ENCODE assay signal across 12 cellular contexts in genomic region chr7:4665661-4666060, GRCh38. TPM values are rescaled to one million over a fixed set of nuclear protein-coding genes. Genes with fewer than 3 reads are reported as not detected.
A peak's percentile ranks its signal among the peaks of the same experiment; 100 is the strongest.
DNase-seq lines count a peak whose midpoint lies in the region; ATAC-seq and TF ChIP-seq lines count a peak whose summit lies in the region.
"Had no signal": no experiment of that assay in that cellular context is flagged by ENCODE, and none has a peak within 500 bp of the region (broad histone marks: within the 10 kb centered on the region; RNA-seq: fewer than 3 reads in every experiment).

No MANE protein-coding gene starts in this region.

- intact Hi-C loops in left ventricle myocardium inferior (cut with micrococcal nuclease): no loop called here
- intact Hi-C loops in cardiac septum (cut with DNase I): no loop called here
- intact Hi-C loops in aorta (cut with DNase I): no loop called here

- H3K27me3 ChIP-seq in left ventricle myocardium inferior (ENCODE audit: low read depth) (no peaks in the 10 kb centered on the region), aorta (ENCODE audit: control insufficient read depth in 1 of 2, insufficient read depth in 2 of 2, low read length in 1 of 2) (no peaks in the 10 kb centered on the region)
- H3K27me3 ChIP-seq: adrenal gland, BLaER1, heart right ventricle had no signal

- WGBS in aorta, 2 donors: 2 to 5% methylated on average over 2 of the region's 2 CpGs

- TF ChIP-seq CTCF in left ventricle myocardium inferior (IDR thresholded peaks at IDR 0.05; ENCODE audit: borderline replicate concordance) (no peak), astrocyte of the cerebellum (IDR thresholded peaks at IDR 0.05; ENCODE audit: low read depth, low read length, missing control alignments) (no peak)

- no peaks in the 10 kb centered on the region for H3K36me3 ChIP-seq in left ventricle myocardium inferior
- H3K36me3 ChIP-seq in aorta (ENCODE audit: control insufficient read depth in 1 of 2, insufficient read depth in 2 of 2, low read length in 1 of 2): no peaks in the 10 kb centered on the region
- H3K36me3 ChIP-seq: adrenal gland, BLaER1, heart right ventricle had no signal

- H3K4me1 ChIP-seq in left ventricle myocardium inferior: peaks cover 12% of the 10 kb centered on the region
- no peaks in the 10 kb centered on the region for H3K4me1 ChIP-seq in aorta (ENCODE audit: control insufficient read depth in 1 of 2, insufficient read depth in 2 of 2, low read length in 2 of 2)
- H3K4me1 ChIP-seq: adrenal gland had no signal

- H3K27ac ChIP-seq in left ventricle myocardium inferior (replicated peaks) (peak overlapping the region; percentile 36), aorta (ENCODE audit: low read depth in 1 of 2, low read length in 2 of 2) (peak overlapping the region in 1 of 2 donors; percentile 49)
- H3K27ac ChIP-seq: BLaER1 had no signal

- in situ Hi-C loops in astrocyte of the cerebellum (cut with HindIII; ENCODE audit: low sequenced_read_pairs): no loop called here

- no peak for DNase-seq in left ventricle myocardium inferior
- DNase-seq in cardiac septum (ENCODE audit: low spot score): no peak
- DNase-seq in astrocyte of the cerebellum (ENCODE audit: low read depth): peak; percentile 97
- DNase-seq in kidney glomerular epithelial cell (lab: John Stamatoyannopoulos, UW): peak; percentile 95
- DNase-seq in aorta: no peak
- no peak for DNase-seq in NCI-H82 (lab: John Stamatoyannopoulos, UW)
- DNase-seq: adrenal gland, heart right ventricle, NCI-H2107 had no signal

- H3K9me3 ChIP-seq in left ventricle myocardium inferior (replicated peaks) (peaks cover under 1% of the 10 kb centered on the region), aorta (ENCODE audit: control insufficient read depth, low read length) (no peaks in the 10 kb centered on the region)
- H3K9me3 ChIP-seq: adrenal gland had no signal

- ATAC-seq in aorta (ENCODE audit: low FRiP score) (peak; percentile 57), GM21786 (IDR thresholded peaks at IDR 0.05; ENCODE audit: unreplicated experiment) (no peak), HG02623 (IDR thresholded peaks at IDR 0.05; ENCODE audit: unreplicated experiment) (no peak)

- no peak overlapping the region for H3K4me3 ChIP-seq in left ventricle myocardium inferior
- no peak overlapping the region for H3K4me3 ChIP-seq in astrocyte of the cerebellum (ENCODE audit: low read depth, low read length)
- no peak overlapping the region for H3K4me3 ChIP-seq in aorta (ENCODE audit: low read length in 2 of 2)
- H3K4me3 ChIP-seq: adrenal gland, BLaER1, heart right ventricle had no signal

RNA-seq across cellular contexts. Expression of gene FOXK1, which starts 16.4 kb away (rescaled TPM):
- 18.3 TPM for total RNA-seq in left ventricle myocardium inferior
- total RNA-seq in cardiac septum: 29.7 TPM
- 10 to 100 TPM; 41.4 to 47.5 TPM for total RNA-seq in aorta
- 1 to 10 TPM; 5.1 to 8.7 TPM for polyA plus RNA-seq in aorta

Comparison
In these comparisons a context has a peak if more than half of its experiments do, and no peak if none do; other contexts are left out.
1. DNase-seq: peak in astrocyte of the cerebellum (single experiment) and kidney glomerular epithelial cell (single experiment); none in left ventricle myocardium inferior (single experiment), cardiac septum (single experiment), aorta (0 of 2) and NCI-H82 (single experiment).